In genomic region chr3:5136211-5136610, GRCh38 we compare ENCODE assay signal across 11 cellular contexts.
DNase-seq lines count a peak whose midpoint lies in the region; ATAC-seq and TF ChIP-seq lines count a peak whose summit lies in the region.
"Had no signal": no experiment of that assay in that cellular context is flagged by ENCODE, and none has a peak within 500 bp of the region (broad histone marks: within the 10 kb centered on the region; RNA-seq: fewer than 3 reads in every experiment).

No MANE protein-coding gene starts in this region.

- H3K36me3 Mint-ChIP-seq in stimulated activated naive CD8-positive, alpha-beta T cell treated with anti-CD3 and anti-CD28 coated beads, Interleukin-15, Interleukin-2, amounts not matched to agents 100 ng/mL and 50 ng/mL, for 24 hours (ENCODE audit: low read depth), result peaks cover 21% of the 10 kb centered on the region

- H3K4me1 ChIP-seq in tibial artery, result peaks cover 0 to 77% (median 45%) of the 10 kb centered on the region in 4 donors

- no peak overlapping the region for H3K4me3 ChIP-seq in tibial artery

- H3K4me3 Mint-ChIP-seq in stimulated activated naive CD8-positive, alpha-beta T cell treated with anti-CD3 and anti-CD28 coated beads, Interleukin-15, Interleukin-2, amounts not matched to agents 100 ng/mL and 50 ng/mL, for 24 hours, result no peak overlapping the region

- H3K27me3 Mint-ChIP-seq in stimulated activated naive CD8-positive, alpha-beta T cell treated with anti-CD3 and anti-CD28 coated beads, Interleukin-15, Interleukin-2, amounts not matched to agents 100 ng/mL and 50 ng/mL, for 24 hours, result no peaks in the 10 kb centered on the region

- intact Hi-C loops in tibial artery (cut with DNase I; ENCODE audit: low total_unique reads), result no loop called here

- TF ChIP-seq CTCF in RWPE1 (conservative IDR thresholded peaks at IDR 0.05; ENCODE audit: low read depth), result no peak
- no peak for TF ChIP-seq CTCF in tibial artery (IDR thresholded peaks at IDR 0.05)

- H3K27me3 ChIP-seq in tibial artery, result no peaks in the 10 kb centered on the region

- H3K9me3 ChIP-seq in tibial artery, result no peaks in the 10 kb centered on the region

- no peak for DNase-seq in stimulated activated naive CD8-positive, alpha-beta T cell treated with anti-CD3 and anti-CD28 coated beads, Interleukin-15, Interleukin-2, amounts not matched to agents 100 U/mL and 50 U/mL, for 24 hours
- DNase-seq in RWPE1 (ENCODE audit: low spot score), result no peak
- DNase-seq in epithelial cell of prostate (ENCODE audit: low read depth, low spot score), result no peak
- no peak for DNase-seq in tibial artery
- DNase-seq in inferior parietal cortex (ENCODE audit: extremely low spot score), result no peak
- no peak for DNase-seq in globus pallidus (ENCODE audit: low spot score)
- DNase-seq: activated effector memory CD4-positive, alpha-beta T cell treated with Interleukin-2 at 50 U/mL for 16 hours; caudate nucleus; NCI-H1092 had no signal

- no peaks in the 10 kb centered on the region for H3K36me3 ChIP-seq in tibial artery

- H3K27ac ChIP-seq in RWPE1 (peak overlapping the region; percentile 60), epithelial cell of prostate (peak overlapping the region; percentile 78), tibial artery (peak overlapping the region; percentile 8 to 21)

- POLR2A ChIA-PET in RWPE1 (lab: Yijun Ruan, JAX; ENCODE audit: low non-redundant PET), result no interaction called here

- peaks cover 76% of the 10 kb centered on the region for H3K4me1 Mint-ChIP-seq in stimulated activated naive CD8-positive, alpha-beta T cell treated with anti-CD3 and anti-CD28 coated beads, Interleukin-15, Interleukin-2, amounts not matched to agents 100 ng/mL and 50 ng/mL, for 24 hours (ENCODE audit: low read depth)

- no peak for ATAC-seq in stimulated activated naive CD8-positive, alpha-beta T cell treated with anti-CD3 and anti-CD28 coated beads, Interleukin-15, Interleukin-2, amounts not matched to agents 100 U/mL and 50 U/mL, for 24 hours
- no peak for ATAC-seq in GM19463 (IDR thresholded peaks at IDR 0.05; ENCODE audit: unreplicated experiment)

- H3K9me3 Mint-ChIP-seq in stimulated activated naive CD8-positive, alpha-beta T cell treated with anti-CD3 and anti-CD28 coated beads, Interleukin-15, Interleukin-2, amounts not matched to agents 100 ng/mL and 50 ng/mL, for 24 hours, result no peaks in the 10 kb centered on the region

- peak overlapping the region; percentile 82 for H3K27ac Mint-ChIP-seq in stimulated activated naive CD8-positive, alpha-beta T cell treated with anti-CD3 and anti-CD28 coated beads, Interleukin-15, Interleukin-2, amounts not matched to agents 100 ng/mL and 50 ng/mL, for 24 hours

- CTCF ChIA-PET in RWPE1 (lab: Yijun Ruan, JAX), result interaction anchor here (0.5 to 1.0 kb wide), 3 partner anchors 48 to 688 kb away, joined by 3 read pairs; no protein-coding TSS in a partner anchor

Comparison
In these comparisons a context has a peak if more than half of its experiments do, and no peak if none do; other contexts are left out.
1. H3K27ac ChIP-seq: peak in every context shown above with its lines; median percentile 78 in epithelial cell of prostate; 60 in RWPE1; 14 in tibial artery.